Comparison of ENCODE assay signal across 22 cellular contexts in genomic region chr11:95920460-95921105, GRCh38. TPM values are rescaled to one million over a fixed set of nuclear protein-coding genes. Genes with fewer than 3 reads are reported as not detected.
DNase-seq lines count a peak whose midpoint lies in the region; ATAC-seq, FAIRE-seq and TF ChIP-seq lines count a peak whose summit lies in the region.
"Had no signal": no experiment of that assay in that cellular context is flagged by ENCODE, and none has a peak within 500 bp of the region (broad histone marks: within the 10 kb centered on the region; RNA-seq: fewer than 3 reads in every experiment).

No MANE protein-coding gene starts in this region.

- DNase-seq in MCF 10A (ENCODE audit: unreplicated experiment) (peak; percentile 37), mammary epithelial cell (no peak), dermis blood vessel endothelial cell (peak; percentile 45), pons (ENCODE audit: low spot score) (no peak), GM12891 (ENCODE audit: insufficient read length, low spot score) (no peak)
- no peak for DNase-seq in stimulated activated effector memory CD8-positive, alpha-beta T cell treated with anti-CD3 and anti-CD28 coated beads, Interleukin-12 subunit alpha, Interleukin-12 subunit beta, amount 100 ng/mL, for 72 hours (ENCODE audit: low spot score in 2 of 2)
- DNase-seq: activated B cell treated with CpG ODN at 0.5 μM for 24 hours; activated gamma-delta T cell; colonic mucosa; NCI-H1436; NCI-H345; stimulated activated CD4-positive, alpha-beta T cell treated with anti-CD3 and anti-CD28 coated beads, Interleukin-4, amount 100 ng/mL, for 24 hours; T-helper 2 cell; testis had no signal

- TF ChIP-seq CTCF in MCF 10A (IDR thresholded peaks at IDR 0.05; ENCODE audit: unreplicated experiment) (no peak), mammary epithelial cell (conservative IDR thresholded peaks at IDR 0.05 in 1 of 2, IDR thresholded peaks at IDR 0.05 in 1 of 2; ENCODE audit: extremely low read depth in 1 of 2, insufficient read depth in 1 of 2, low read depth in 1 of 2, low read length in 2 of 2) (no peak), Loucy (conservative IDR thresholded peaks at IDR 0.05; ENCODE audit: low read length) (no peak)

- no peaks in the 10 kb centered on the region for H3K9me3 Mint-ChIP-seq in MCF 10A (ENCODE audit: unreplicated experiment)
- no peaks in the 10 kb centered on the region for H3K9me3 Mint-ChIP-seq in stimulated activated effector memory CD8-positive, alpha-beta T cell treated with anti-CD3 and anti-CD28 coated beads, Interleukin-12 subunit alpha, Interleukin-12 subunit beta, amount 100 ng/mL, for 72 hours
- H3K9me3 Mint-ChIP-seq: activated B cell treated with CpG ODN at 0.5 μM for 24 hours, GM23338 had no signal

- CTCF ChIA-PET in MCF 10A (lab: Yijun Ruan, JAX) (interaction anchor here (0.7 to 2.2 kb wide), 4 partner anchors 59 to 673 kb away, joined by 3 to 9 read pairs (median 4); partner anchors contain the start of gene MAML2), mammary epithelial cell (lab: Charles Lee; ENCODE audit: low non-redundant PET) (no interaction called here)

- H3K4me3 ChIP-seq in mammary epithelial cell (replicated peaks in 1 of 3; ENCODE audit: insufficient read depth in 1 of 3, low read depth in 2 of 3, low read length in 3 of 3): no peak overlapping the region
- peak overlapping the region; percentile 91 for H3K4me3 ChIP-seq in Loucy (ENCODE audit: low read length, poor library complexity, severe bottlenecking)
- H3K4me3 ChIP-seq: colonic mucosa, GM23338, SJSA1, testis had no signal

- no peak overlapping the region for H3K4me2 ChIP-seq in mammary epithelial cell (ENCODE audit: insufficient read depth, low read depth, low read length)
- peak overlapping the region; percentile 89 for H3K4me2 ChIP-seq in Loucy (ENCODE audit: low read depth, low read length, poor library complexity, severe bottlenecking)
- H3K4me2 ChIP-seq: GM23338, KMS-11 had no signal

- no peak for TF ChIP-seq POLR2A in GM12891 (IDR thresholded peaks at IDR 0.05; ENCODE audit: low read depth, low read length)

- in situ Hi-C loops in mammary epithelial cell (cut with MboI; ENCODE audit: low sequenced_read_pairs in 2 of 2): no loop called here

- H3K9me3 ChIP-seq in mammary epithelial cell (replicated peaks; ENCODE audit: insufficient read depth, low read length) (no peaks in the 10 kb centered on the region), Loucy (ENCODE audit: insufficient read depth, low read depth, low read length) (no peaks in the 10 kb centered on the region)
- H3K9me3 ChIP-seq: colonic mucosa, SJSA1, testis had no signal

- 0 out of 2 replicates have a peak, but pooled peaks cover 4% of the 10 kb centered on the region for H3F3A ChIP-seq in Loucy (ENCODE audit: low read depth)

- H3K79me2 ChIP-seq in mammary epithelial cell (ENCODE audit: insufficient read depth, low read length): peaks cover 88% of the 10 kb centered on the region
- H3K79me2 ChIP-seq in Loucy (ENCODE audit: insufficient read depth, low read length): peaks cover 85% of the 10 kb centered on the region

- H3K27me3 ChIP-seq in mammary epithelial cell (ENCODE audit: insufficient read depth, low read length) (no peaks in the 10 kb centered on the region), Loucy (ENCODE audit: insufficient read depth, low read length, poor library complexity, severe bottlenecking) (no peaks in the 10 kb centered on the region)
- H3K27me3 ChIP-seq: colonic mucosa, SJSA1, testis had no signal

- POLR2A ChIA-PET in MCF 10A (lab: Yijun Ruan, JAX): interaction anchor here (0.6 to 3.0 kb wide), 5 partner anchors 36 to 469 kb away, joined by 3 to 16 read pairs (median 4); partner anchors contain the start of genes CCDC82, CEP57, FAM76B and JRKL

- no peaks in the 10 kb centered on the region for H3K27me3 Mint-ChIP-seq in MCF 10A (ENCODE audit: insufficient read depth, unreplicated experiment)
- H3K27me3 Mint-ChIP-seq: activated B cell treated with CpG ODN at 0.5 μM for 24 hours, B cell had no signal

- WGBS in mammary epithelial cell (ENCODE audit: low coverage, missing lambda C conversion rate): 96% methylated on average over 3 of the region's 3 CpGs

- peak; percentile 53 for ATAC-seq in stimulated activated effector memory CD8-positive, alpha-beta T cell treated with anti-CD3 and anti-CD28 coated beads, Interleukin-12 subunit alpha, Interleukin-12 subunit beta, amount 100 ng/mL, for 72 hours
- ATAC-seq in GM18909 (IDR thresholded peaks at IDR 0.05; ENCODE audit: poor library complexity, unreplicated experiment): no peak
- ATAC-seq: GM23338 had no signal

- H3K27ac Mint-ChIP-seq in MCF 10A (ENCODE audit: low read depth, unreplicated experiment): no peak overlapping the region
- H3K27ac Mint-ChIP-seq in stimulated activated effector memory CD8-positive, alpha-beta T cell treated with anti-CD3 and anti-CD28 coated beads, Interleukin-12 subunit alpha, Interleukin-12 subunit beta, amount 100 ng/mL, for 72 hours: no peak overlapping the region
- H3K27ac Mint-ChIP-seq: activated B cell treated with CpG ODN at 0.5 μM for 24 hours, B cell, GM23338 had no signal

- no peak for FAIRE-seq in GM12891 (lab: Jason Lieb, UNC)
- FAIRE-seq: D721Med, endothelial cell of umbilical vein had no signal

- H4K20me1 ChIP-seq in mammary epithelial cell (ENCODE audit: insufficient read depth, low read length): no peaks in the 10 kb centered on the region
- peaks cover 21% of the 10 kb centered on the region for H4K20me1 ChIP-seq in Loucy (ENCODE audit: insufficient read depth, low read length, poor library complexity, severe bottlenecking)

- H3K36me3 ChIP-seq in mammary epithelial cell (ENCODE audit: insufficient read depth, low read length) (no peaks in the 10 kb centered on the region), Loucy (ENCODE audit: insufficient read depth, low read length) (no peaks in the 10 kb centered on the region)
- H3K36me3 ChIP-seq: colonic mucosa had no signal

- H3K36me3 Mint-ChIP-seq in MCF 10A (ENCODE audit: insufficient read depth, unreplicated experiment): peaks cover 7% of the 10 kb centered on the region
- peaks cover 7% of the 10 kb centered on the region for H3K36me3 Mint-ChIP-seq in stimulated activated effector memory CD8-positive, alpha-beta T cell treated with anti-CD3 and anti-CD28 coated beads, Interleukin-12 subunit alpha, Interleukin-12 subunit beta, amount 100 ng/mL, for 72 hours

- no TSS peak for BruUV-seq in MCF 10A (replicated peaks; lab: Mats Ljungman, UMichigan)
- no TSS peak for BruUV-seq in mammary epithelial cell (replicated peaks; lab: Mats Ljungman, UMichigan)

- H3K4me3 Mint-ChIP-seq in MCF 10A (ENCODE audit: unreplicated experiment): no peak overlapping the region
- H3K4me3 Mint-ChIP-seq in stimulated activated effector memory CD8-positive, alpha-beta T cell treated with anti-CD3 and anti-CD28 coated beads, Interleukin-12 subunit alpha, Interleukin-12 subunit beta, amount 100 ng/mL, for 72 hours: no peak overlapping the region
- H3K4me3 Mint-ChIP-seq: activated B cell treated with CpG ODN at 0.5 μM for 24 hours, B cell, GM23338 had no signal

- H2AFZ ChIP-seq in mammary epithelial cell (ENCODE audit: low read depth, low read length): no peak overlapping the region
- no peak overlapping the region for H2AFZ ChIP-seq in Loucy (ENCODE audit: low read length)
- H2AFZ ChIP-seq: GM23338 had no signal

- intact Hi-C loops in MCF 10A (cut with micrococcal nuclease) (loop anchor here (5.0 kb wide), 2 partner anchors 43 to 422 kb away; partner anchors contain the start of gene MAML2), mammary epithelial cell (cut with micrococcal nuclease) (no loop called here)

- H3K9me2 ChIP-seq in Loucy (replicated peaks; ENCODE audit: low read depth, low read length): no peaks in the 10 kb centered on the region

- no peak overlapping the region for H3K27ac ChIP-seq in mammary epithelial cell (ENCODE audit: insufficient read depth, low read depth, low read length)
- H3K27ac ChIP-seq: colonic mucosa, KMS-11, SJSA1 had no signal

- H3K4me1 ChIP-seq in mammary epithelial cell (ENCODE audit: insufficient read depth, low read length): peaks cover 19% of the 10 kb centered on the region
- H3K4me1 ChIP-seq in Loucy (ENCODE audit: insufficient read depth, low read length, poor library complexity, severe bottlenecking): peaks cover 70% of the 10 kb centered on the region
- H3K4me1 ChIP-seq: colonic mucosa had no signal

- H3K4me1 Mint-ChIP-seq in MCF 10A (ENCODE audit: insufficient read depth, unreplicated experiment): peaks cover 42% of the 10 kb centered on the region
- peaks cover 28% of the 10 kb centered on the region for H3K4me1 Mint-ChIP-seq in stimulated activated effector memory CD8-positive, alpha-beta T cell treated with anti-CD3 and anti-CD28 coated beads, Interleukin-12 subunit alpha, Interleukin-12 subunit beta, amount 100 ng/mL, for 72 hours

- no peak overlapping the region for H3K9ac ChIP-seq in mammary epithelial cell (ENCODE audit: insufficient read depth, low read length)
- H3K9ac ChIP-seq in Loucy (ENCODE audit: low read depth, low read length, poor library complexity, severe bottlenecking): no peak overlapping the region
- H3K9ac ChIP-seq: KMS-11 had no signal

- dilution Hi-C loops in mammary epithelial cell (cut with HindIII; ENCODE audit: low sequenced_read_pairs): loop anchor here (10.0 kb wide), 1 partner anchor 474 kb away; the partner anchor contains the start of gene JRKL

TF ChIP-seq in GM12891, 5 proteins besides CTCF, POLR2A, EP300 and RAD21:
- no peak for TF ChIP-seq TAF1 (IDR thresholded peaks at IDR 0.05; ENCODE audit: low read depth, low read length)
- no peak for TF ChIP-seq POLR2AphosphoS5 (IDR thresholded peaks at IDR 0.05; ENCODE audit: low read depth, low read length)
- no peak for TF ChIP-seq PAX5 (IDR thresholded peaks at IDR 0.05; ENCODE audit: insufficient read depth, low read length, severe bottlenecking)
- no peak for TF ChIP-seq SPI1 (IDR thresholded peaks at IDR 0.05; ENCODE audit: low read depth, low read length)
- TF ChIP-seq POU2F2 (IDR thresholded peaks at IDR 0.05; ENCODE audit: low read depth, low read length): no peak

RNA-seq across cellular contexts. Expression of gene MTMR2, which starts 3.3 kb away (rescaled TPM):
- 49.8 and 51.9 TPM in 2 replicates for total RNA-seq in MCF 10A (2022)
- 10 to 100 TPM; 47.2 to 50.7 TPM for total RNA-seq in mammary epithelial cell
- polyA plus RNA-seq in mammary epithelial cell: 23.8 TPM
- 35.9 TPM for polyA minus RNA-seq in mammary epithelial cell
- 63.6 and 131 TPM in 2 replicates for total RNA-seq in dermis blood vessel endothelial cell
- 12.3 TPM for polyA plus RNA-seq in GM12891 (2012; ENCODE audit: low read depth, missing spikeins)

Comparison
In these comparisons a context has a peak if more than half of its experiments do, and no peak if none do; other contexts are left out.
1. DNase-seq: peak in MCF 10A (single experiment) and dermis blood vessel endothelial cell (single experiment); none in mammary epithelial cell (single experiment), stimulated activated effector memory CD8-positive, alpha-beta T cell treated with anti-CD3 and anti-CD28 coated beads, Interleukin-12 subunit alpha, Interleukin-12 subunit beta, amount 100 ng/mL, for 72 hours (0 of 2), pons (single experiment) and GM12891 (single experiment).